Comparison of ENCODE assay signal across 8 cellular contexts in genomic region chr4:6674500-6675149, GRCh38. TPM values are rescaled to one million over a fixed set of nuclear protein-coding genes. Genes with fewer than 3 reads are reported as not detected.
A peak's percentile ranks its signal among the peaks of the same experiment; 100 is the strongest.
DNase-seq lines count a peak whose midpoint lies in the region; ATAC-seq and TF ChIP-seq lines count a peak whose summit lies in the region.

No MANE protein-coding gene starts in this region.

- POLR2A ChIA-PET in AG04449 (lab: Yijun Ruan, JAX), result interaction anchor here (1.5 to 1.8 kb wide), 5 partner anchors 10 to 42 kb away, joined by 3 to 9 read pairs (median 7); partner anchors contain the start of genes BLOC1S4 and MRFAP1

- TF ChIP-seq CTCF in AG04449 (IDR thresholded peaks at IDR 0.05; ENCODE audit: insufficient read depth, low read length, missing control alignments) (peak; percentile 8), neural progenitor cell (IDR thresholded peaks at IDR 0.05) (peak; percentile 51)

- H3K27me3 Mint-ChIP-seq in neural progenitor cell (ENCODE audit: insufficient read depth, low read depth), result peaks cover 9% of the 10 kb centered on the region

- peaks cover 34% of the 10 kb centered on the region for H3K4me1 Mint-ChIP-seq in neural progenitor cell

- H3K36me3 Mint-ChIP-seq in neural progenitor cell, result peaks cover 32% of the 10 kb centered on the region

- peak overlapping the region; percentile 50 for H3K9ac ChIP-seq in neural progenitor cell

- H3K27ac ChIP-seq in neural progenitor cell, result no peak overlapping the region

- H3K4me3 Mint-ChIP-seq in neural progenitor cell, result peak overlapping the region; percentile 90

- peak overlapping the region; percentile 94 for H3K4me2 ChIP-seq in neural progenitor cell

- peaks cover 4% of the 10 kb centered on the region for H3F3A ChIP-seq in neural progenitor cell (ENCODE audit: low read depth)

- H3K79me2 ChIP-seq in neural progenitor cell (ENCODE audit: low read depth), result peaks cover 38% of the 10 kb centered on the region

- no peak for DNase-seq in AG04449 (ENCODE audit: low read depth, low spot score)
- peak; percentile 11 for DNase-seq in NCI-H524 treated with DMSO at 0.1 percent for 48 hours (lab: John Stamatoyannopoulos, UW)
- DNase-seq in activated T-cell treated with anti-CD3 and anti-CD28 coated beads for 1 hour (ENCODE audit: low read depth), result peak; percentile 51
- DNase-seq in neural progenitor cell (ENCODE audit: low spot score), result peak; percentile 40
- no peak for DNase-seq in NCI-H446 (lab: John Stamatoyannopoulos, UW)

- no peak overlapping the region for H3K27ac Mint-ChIP-seq in neural progenitor cell

- H3K9me3 ChIP-seq in neural progenitor cell (ENCODE audit: low read depth), result no peaks in the 10 kb centered on the region

- H2AFZ ChIP-seq in neural progenitor cell (replicated peaks), result peak overlapping the region; percentile 44

- H3K4me3 ChIP-seq in AG04449 (ENCODE audit: low read depth, low read length) (peak overlapping the region; percentile 73), neural progenitor cell (peak overlapping the region; percentile 83)

- CTCF ChIA-PET in AG04449 (lab: Yijun Ruan, JAX), result interaction anchor here (0.7 to 2.5 kb wide), 7 partner anchors 9 to 199 kb away, joined by 3 to 8 read pairs (median 4); partner anchors contain the start of gene MRFAP1L1

- H3K4me1 ChIP-seq in neural progenitor cell, result peaks cover 21% of the 10 kb centered on the region

- H3K27me3 ChIP-seq in neural progenitor cell, result no peaks in the 10 kb centered on the region

- peaks cover 4% of the 10 kb centered on the region for H3K36me3 ChIP-seq in neural progenitor cell

- H4K20me1 ChIP-seq in neural progenitor cell (ENCODE audit: low read depth), result peaks cover 29% of the 10 kb centered on the region

- peaks cover 3% of the 10 kb centered on the region for H3K9me3 Mint-ChIP-seq in neural progenitor cell

- peak; percentile 58 for ATAC-seq in GM18867 (IDR thresholded peaks at IDR 0.05; ENCODE audit: unreplicated experiment)
- peak; percentile 41 for ATAC-seq in HG03095 (IDR thresholded peaks at IDR 0.05; ENCODE audit: unreplicated experiment)
- peak; percentile 44 for ATAC-seq in esophagus mucosa

RNA-seq across cellular contexts. Expression of gene S100P, which starts 19.1 kb away (rescaled TPM):
- total RNA-seq in esophagus mucosa (1,144 TPM), neural progenitor cell (ENCODE audit: low replicate concordance) (not detected in 2 replicates)

RNA-seq across cellular contexts. Expression of gene MRFAP1, which starts 34.1 kb away (rescaled TPM):
- 157 TPM for total RNA-seq in esophagus mucosa
- 162 and 178 TPM in 2 replicates for total RNA-seq in neural progenitor cell (ENCODE audit: low replicate concordance)

RNA-seq across cellular contexts. Expression of gene MRFAP1L1, which starts 35.0 kb away (rescaled TPM):
- total RNA-seq in esophagus mucosa (28.1 TPM), neural progenitor cell (ENCODE audit: low replicate concordance) (90.6 and 141 TPM in 2 replicates)

RNA-seq across cellular contexts. Expression of gene BLOC1S4, which starts 41.3 kb away (rescaled TPM):
- total RNA-seq in esophagus mucosa (9.8 TPM), neural progenitor cell (ENCODE audit: low replicate concordance) (10.5 and 24.6 TPM in 2 replicates)

Comparison
In these comparisons a context has a peak if more than half of its experiments do, and no peak if none do; other contexts are left out.
1. DNase-seq: peak in NCI-H524 treated with DMSO at 0.1 percent for 48 hours (single experiment), activated T-cell treated with anti-CD3 and anti-CD28 coated beads for 1 hour (single experiment) and neural progenitor cell (single experiment); none in AG04449 (single experiment) and NCI-H446 (0 of 2).
2. RNA of gene S100P, which starts 19.1 kb away (total RNA-seq): 1,144 TPM in esophagus mucosa (single experiment); not detected in neural progenitor cell; every median in the first group is over 1,000 times any median in the second.
3. Peak in every context shown above with its lines, with median percentiles within 50 percentile points of each other: ATAC-seq.